ENCODE assay signal across 26 cellular contexts in the genomic region with DNA sequence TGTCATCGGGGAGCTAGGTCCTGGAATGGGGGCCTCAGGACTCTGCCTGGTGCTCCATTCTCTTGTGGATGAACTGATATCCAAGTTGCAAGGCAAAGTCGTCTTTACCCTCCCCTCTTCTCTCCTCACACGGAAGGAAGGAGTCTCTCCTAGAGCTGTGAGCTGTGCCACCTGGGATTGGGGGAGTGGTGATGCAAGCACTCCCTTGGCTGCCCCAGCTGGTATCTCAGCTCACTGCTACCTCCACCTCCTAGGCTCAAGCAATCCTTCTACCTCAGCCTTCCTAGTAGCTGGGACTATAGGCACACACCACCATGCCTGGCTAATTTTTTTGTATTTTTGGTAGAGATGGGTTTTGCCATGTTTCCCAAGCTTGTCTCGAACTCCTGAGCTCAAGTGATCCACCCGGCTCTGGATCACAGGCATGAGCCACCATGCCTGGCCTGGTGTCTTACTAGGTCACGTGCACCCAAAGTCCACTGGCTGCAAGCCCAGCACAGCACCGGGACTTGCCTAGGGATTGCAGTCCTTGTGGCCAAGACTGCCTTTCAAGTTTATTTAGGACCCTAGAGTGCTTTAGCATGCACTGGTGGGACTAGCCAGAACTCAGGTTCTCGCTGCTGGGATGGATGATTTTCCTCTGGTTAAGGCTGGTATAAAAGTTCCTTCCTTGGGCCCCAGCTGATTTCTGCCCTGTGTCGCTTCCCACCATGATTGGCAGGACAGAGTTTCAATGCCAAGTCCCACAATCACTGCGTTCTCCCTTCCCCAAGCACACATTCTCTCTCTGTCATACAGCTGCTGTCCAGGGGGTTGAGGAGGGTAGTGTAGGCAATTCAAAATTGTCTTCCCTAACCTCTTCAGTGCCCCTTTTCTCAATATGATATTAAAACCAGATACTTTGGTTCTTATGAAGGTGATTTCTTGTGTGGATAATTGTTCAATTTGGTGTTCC. TPM values are rescaled to one million over a fixed set of nuclear protein-coding genes. Genes with fewer than 3 reads are reported as not detected.
DNase-seq lines count a peak whose midpoint lies in the region; ATAC-seq and TF ChIP-seq lines count a peak whose summit lies in the region.
"Had no signal": no experiment of that assay in that cellular context is flagged by ENCODE, and none has a peak within 500 bp of the region (broad histone marks: within the 10 kb centered on the region; RNA-seq: fewer than 3 reads in every experiment).

No MANE protein-coding gene starts in this region.

- H3K4me1 Mint-ChIP-seq in CD4-positive, alpha-beta memory T cell: peaks cover 52 to 91% (median 72%) of the 10 kb centered on the region in 4 donors
- H3K4me1 Mint-ChIP-seq in progenitor cell of endocrine pancreas (ENCODE audit: low read depth): peaks cover 14% of the 10 kb centered on the region
- H3K4me1 Mint-ChIP-seq: CD14-positive monocyte had no signal

- H3K36me3 ChIP-seq in CD4-positive, alpha-beta memory T cell (ENCODE audit: insufficient read depth, low read length): no peaks in the 10 kb centered on the region
- no peaks in the 10 kb centered on the region for H3K36me3 ChIP-seq in adrenal gland (replicated peaks in 1 of 2)
- H3K36me3 ChIP-seq in left ventricle myocardium inferior: no peaks in the 10 kb centered on the region
- peaks cover 0 to 14% (median 0%) of the 10 kb centered on the region in 4 donors for H3K36me3 ChIP-seq in esophagus muscularis mucosa
- H3K36me3 ChIP-seq: gastrocnemius medialis had no signal

- no peak overlapping the region for H3K4me3 Mint-ChIP-seq in CD4-positive, alpha-beta memory T cell
- H3K4me3 Mint-ChIP-seq in progenitor cell of endocrine pancreas (ENCODE audit: low read depth): no peak overlapping the region
- H3K4me3 Mint-ChIP-seq: activated naive CD8-positive, alpha-beta T cell treated with anti-CD3 and anti-CD28 coated beads, Interleukin-2, amount 50 U/mL, for 24 hours; brain; CD14-positive monocyte; naive B cell; T-helper 17 cell had no signal

- TF ChIP-seq EP300 in esophagus muscularis mucosa (IDR thresholded peaks at IDR 0.05): no peak

- CTCF ChIA-PET in CD4-positive, alpha-beta memory T cell (lab: Charles Lee; ENCODE audit: partially characterized antibody): interaction anchor here (0.5 to 5.8 kb wide), 7 partner anchors 8 to 185 kb away, joined by 3 to 59 read pairs (median 4); no protein-coding TSS in a partner anchor

- peaks cover 0 to 4% (median 0%) of the 10 kb centered on the region in 8 donors for H3K9me3 Mint-ChIP-seq in CD4-positive, alpha-beta memory T cell
- H3K9me3 Mint-ChIP-seq in progenitor cell of endocrine pancreas (ENCODE audit: low read depth): peaks cover 8% of the 10 kb centered on the region

- no peak for ATAC-seq in foreskin keratinocyte
- ATAC-seq: activated naive CD8-positive, alpha-beta T cell treated with anti-CD3 and anti-CD28 coated beads, Interleukin-2, amount 50 U/mL, for 24 hours; T-helper 17 cell had no signal

- TF ChIP-seq CTCF in adrenal gland (IDR thresholded peaks at IDR 0.05) (no peak), left ventricle myocardium inferior (IDR thresholded peaks at IDR 0.05; ENCODE audit: borderline replicate concordance) (no peak), progenitor cell of endocrine pancreas (IDR thresholded peaks at IDR 0.05; ENCODE audit: unreplicated experiment) (no peak), foreskin keratinocyte (conservative IDR thresholded peaks at IDR 0.05) (no peak), esophagus muscularis mucosa (IDR thresholded peaks at IDR 0.05) (no peak)

- H3K27me3 ChIP-seq in CD4-positive, alpha-beta memory T cell (ENCODE audit: insufficient read depth, low read length): no peaks in the 10 kb centered on the region
- H3K27me3 ChIP-seq in adrenal gland: no peaks in the 10 kb centered on the region
- H3K27me3 ChIP-seq in left ventricle myocardium inferior (ENCODE audit: low read depth): no peaks in the 10 kb centered on the region
- no peaks in the 10 kb centered on the region for H3K27me3 ChIP-seq in foreskin keratinocyte
- H3K27me3 ChIP-seq in esophagus muscularis mucosa: no peaks in the 10 kb centered on the region
- H3K27me3 ChIP-seq: gastrocnemius medialis had no signal

- H3K27me3 Mint-ChIP-seq in CD4-positive, alpha-beta memory T cell: no peaks in the 10 kb centered on the region
- no peaks in the 10 kb centered on the region for H3K27me3 Mint-ChIP-seq in progenitor cell of endocrine pancreas
- H3K27me3 Mint-ChIP-seq: activated naive CD8-positive, alpha-beta T cell treated with anti-CD3 and anti-CD28 coated beads, Interleukin-2, amount 50 U/mL, for 24 hours; brain; naive B cell; T-helper 17 cell had no signal

- peaks cover 37% of the 10 kb centered on the region for H3K4me1 ChIP-seq in CD4-positive, alpha-beta memory T cell (ENCODE audit: insufficient read depth, low read length)
- H3K4me1 ChIP-seq in adrenal gland (replicated peaks in 1 of 2) (no peaks in the 10 kb centered on the region), left ventricle myocardium inferior (peaks cover 47% of the 10 kb centered on the region), foreskin keratinocyte (no peaks in the 10 kb centered on the region), esophagus muscularis mucosa (peaks cover 0 to 11% (median 9%) of the 10 kb centered on the region in 4 donors)

- H3K4me3 ChIP-seq in CD4-positive, alpha-beta memory T cell (ENCODE audit: low read length in 2 of 2): no peak overlapping the region
- H3K4me3 ChIP-seq in adrenal gland: no peak overlapping the region
- H3K4me3 ChIP-seq in left ventricle myocardium inferior: no peak overlapping the region
- no peak overlapping the region for H3K4me3 ChIP-seq in esophagus muscularis mucosa
- H3K4me3 ChIP-seq: gastrocnemius medialis, SK-N-MC had no signal

- 78 to 90% (median 82%) methylated on average over 6 to 10 of the region's 10 CpGs for WGBS in adrenal gland, 4 donors
- 73% methylated on average over 10 of the region's 10 CpGs for WGBS in esophagus muscularis mucosa

- no peaks in the 10 kb centered on the region for H3K9me3 ChIP-seq in CD4-positive, alpha-beta memory T cell (ENCODE audit: control insufficient read depth in 1 of 2, low read length in 2 of 2)
- H3K9me3 ChIP-seq in adrenal gland (replicated peaks in 1 of 3) (no peaks in the 10 kb centered on the region), left ventricle myocardium inferior (replicated peaks) (peaks cover 11% of the 10 kb centered on the region), esophagus muscularis mucosa (no peaks in the 10 kb centered on the region)
- H3K9me3 ChIP-seq: gastrocnemius medialis had no signal

- peaks cover 14 to 26% of the 10 kb centered on the region in 2 donors for H3K36me3 Mint-ChIP-seq in CD4-positive, alpha-beta memory T cell
- H3K36me3 Mint-ChIP-seq in progenitor cell of endocrine pancreas (ENCODE audit: insufficient read depth): peaks cover 12% of the 10 kb centered on the region

- POLR2A ChIA-PET in CD4-positive, alpha-beta memory T cell (lab: Charles Lee; ENCODE audit: partially characterized antibody): interaction anchor here (0.5 kb wide), 1 partner anchor 162 kb away, joined by 3 read pairs; no protein-coding TSS in a partner anchor

- intact Hi-C loops in CD4-positive, alpha-beta memory T cell (cut with micrococcal nuclease): no loop called here
- intact Hi-C loops in adrenal gland (cut with DNase I): loop anchor here in 1 of 2 donors (5.0 kb wide), 1 partner anchor 186 kb away; no protein-coding TSS in a partner anchor
- intact Hi-C loops in left ventricle myocardium inferior (cut with micrococcal nuclease): no loop called here
- intact Hi-C loops in esophagus muscularis mucosa (cut with DNase I): no loop called here

- TF ChIP-seq POLR2A in adrenal gland (IDR thresholded peaks at IDR 0.05) (no peak), esophagus muscularis mucosa (IDR thresholded peaks at IDR 0.05; ENCODE audit: low read depth) (no peak)

- peak overlapping the region in 5 of 7 donors; percentile 36 to 78 (median 58) for H3K27ac Mint-ChIP-seq in CD4-positive, alpha-beta memory T cell
- peak overlapping the region; percentile 78 for H3K27ac Mint-ChIP-seq in progenitor cell of endocrine pancreas
- H3K27ac Mint-ChIP-seq: activated naive CD8-positive, alpha-beta T cell treated with anti-CD3 and anti-CD28 coated beads, Interleukin-2, amount 50 U/mL, for 24 hours; brain had no signal

- no peak for DNase-seq in CD4-positive, alpha-beta memory T cell
- DNase-seq in adrenal gland (peak in 5 of 7 donors; percentile 17 to 39 (median 32)), left ventricle myocardium inferior (peak; percentile 57), progenitor cell of endocrine pancreas (ENCODE audit: low spot score, unreplicated experiment) (no peak), foreskin keratinocyte (no peak), esophagus muscularis mucosa (ENCODE audit: extremely low spot score) (no peak)
- no peak for DNase-seq in stimulated activated CD4-positive, alpha-beta T cell treated with anti-CD3 and anti-CD28 coated beads, Interleukin-12 subunit alpha, Interleukin-12 subunit beta, amount 100 ng/mL, for 4 hours
- DNase-seq: activated CD4-positive, alpha-beta T cell treated with anti-CD3 and anti-CD28 coated beads for 4 hours; activated effector memory CD4-positive, alpha-beta T cell treated with Interleukin-2 at 50 U/mL for 16 hours; activated naive CD8-positive, alpha-beta T cell treated with anti-CD3 and anti-CD28 coated beads, Interleukin-2, amount 50 U/mL, for 24 hours; activated T-cell treated with anti-CD3 and anti-CD28 coated beads for 4 hours; effector memory CD4-positive, alpha-beta T cell; hippocampal formation; naive B cell; NCI-H1417; NCI-H2081; NCI-H345; NCI-H748 treated with DMSO at 0.1 percent for 48 hours; occipital lobe; stimulated activated CD4-positive, alpha-beta T cell treated with anti-CD3 and anti-CD28 coated beads, Interleukin-2, amount 100 ng/mL, for 48 hours; T-helper 17 cell had no signal

- H3K27ac ChIP-seq in CD4-positive, alpha-beta memory T cell (ENCODE audit: low read depth, low read length): no peak overlapping the region
- no peak overlapping the region for H3K27ac ChIP-seq in adrenal gland
- H3K27ac ChIP-seq in left ventricle myocardium inferior (replicated peaks): no peak overlapping the region
- no peak overlapping the region for H3K27ac ChIP-seq in foreskin keratinocyte
- H3K27ac ChIP-seq in esophagus muscularis mucosa (replicated peaks in 1 of 4): no peak overlapping the region
- H3K27ac ChIP-seq: gastrocnemius medialis, RWPE1, SK-N-MC had no signal

RNA-seq across cellular contexts. Expression of gene SMAP1, which starts 33.5 kb away (rescaled TPM):
- total RNA-seq in CD4-positive, alpha-beta memory T cell: 10 to 100 TPM; 25.5 to 29.7 TPM
- polyA plus RNA-seq in CD4-positive, alpha-beta memory T cell: 10 to 100 TPM; 27.0 to 38.4 TPM
- total RNA-seq in adrenal gland (10 to 100 TPM; 20.3 to 29.0 (median 24.7) TPM), left ventricle myocardium inferior (32.1 TPM), progenitor cell of endocrine pancreas (32.8 and 34.1 TPM in 2 replicates), foreskin keratinocyte (15.7 and 15.8 TPM in 2 replicates), esophagus muscularis mucosa (10 to 100 TPM; 23.7 to 33.1 (median 29.5) TPM)
- polyA plus RNA-seq in adrenal gland (10 to 100 TPM; 11.3 to 39.8 (median 13.6) TPM), foreskin keratinocyte (7.9 and 8.3 TPM in 2 replicates)

Comparison
In these comparisons a context has a peak if more than half of its experiments do, and no peak if none do; other contexts are left out.
1. DNase-seq: peak in adrenal gland (5 of 7) and left ventricle myocardium inferior (single experiment); none in CD4-positive, alpha-beta memory T cell (0 of 5), progenitor cell of endocrine pancreas (single experiment), foreskin keratinocyte (0 of 2), stimulated activated CD4-positive, alpha-beta T cell treated with anti-CD3 and anti-CD28 coated beads, Interleukin-12 subunit alpha, Interleukin-12 subunit beta, amount 100 ng/mL, for 4 hours (single experiment) and esophagus muscularis mucosa (single experiment).